28 cellular contexts compared by ENCODE assay signal in genomic region chr3:59938857-59939256, GRCh38.
"Had no signal": no experiment of that assay in that cellular context is flagged by ENCODE, and none has a peak within 500 bp of the region (broad histone marks: within the 10 kb centered on the region; RNA-seq: fewer than 3 reads in every experiment).

No MANE protein-coding gene starts in this region.

- ATAC-seq: effector memory CD8-positive, alpha-beta T cell; heart right ventricle; left lobe of liver; mucosa of descending colon; psoas muscle; right cardiac atrium; stimulated activated memory B cell treated with anti-CD40 and anti-IgM and Interleukin-4, amounts not matched to agents 10 μg/mL and 1 μg/mL and 100 μg/mL, for 72 hours; upper lobe of right lung had no signal

- H3K27ac ChIP-seq: esophagus squamous epithelium, heart right ventricle, ovary, psoas muscle, sigmoid colon, suprapubic skin, transverse colon, upper lobe of right lung, uterus had no signal

- H3K4me3 Mint-ChIP-seq: effector memory CD8-positive, alpha-beta T cell; memory B cell; mesothelial cell of epicardium; stimulated activated memory B cell treated with anti-CD40 and anti-IgM and Interleukin-4, amounts not matched to agents 10 μg/mL and 1 μg/mL and 100 μg/mL, for 72 hours; stimulated activated naive CD8-positive, alpha-beta T cell treated with anti-CD3 and anti-CD28 coated beads, Interleukin-15, Interleukin-2, amounts not matched to agents 100 ng/mL and 50 ng/mL, for 24 hours had no signal

- H3K27ac Mint-ChIP-seq: effector memory CD8-positive, alpha-beta T cell; memory B cell; mesothelial cell of epicardium; stimulated activated memory B cell treated with anti-CD40 and anti-IgM and Interleukin-4, amounts not matched to agents 10 μg/mL and 1 μg/mL and 100 μg/mL, for 72 hours; stimulated activated naive CD8-positive, alpha-beta T cell treated with anti-CD3 and anti-CD28 coated beads, Interleukin-15, Interleukin-2, amounts not matched to agents 100 ng/mL and 50 ng/mL, for 24 hours had no signal

- H3K36me3 ChIP-seq: esophagus squamous epithelium, heart right ventricle, ovary, sigmoid colon, suprapubic skin, transverse colon, upper lobe of right lung, uterus had no signal

- DNase-seq: cortex of kidney; effector memory CD8-positive, alpha-beta T cell; erythroblast; esophagus squamous epithelium; foreskin melanocyte; glutamatergic neuron; heart right ventricle; hippocampal formation; kidney glomerular epithelial cell; mucosa of descending colon; naive B cell; occipital lobe; ovary; posterior cingulate gyrus; psoas muscle; right cardiac atrium; sigmoid colon; stimulated activated CD4-positive, alpha-beta T cell treated with anti-CD3 and anti-CD28 coated beads, Interleukin-4, amount 100 ng/mL, for 4 hours; transverse colon; upper lobe of right lung; uterus had no signal

- H3K36me3 Mint-ChIP-seq: memory B cell; mesothelial cell of epicardium; naive B cell; stimulated activated memory B cell treated with anti-CD40 and anti-IgM and Interleukin-4, amounts not matched to agents 10 μg/mL and 1 μg/mL and 100 μg/mL, for 72 hours had no signal

- H3K4me1 ChIP-seq: esophagus squamous epithelium, psoas muscle, sigmoid colon, suprapubic skin, transverse colon, upper lobe of right lung, uterus had no signal

- H3K9me3 Mint-ChIP-seq: mesothelial cell of epicardium; stimulated activated naive CD8-positive, alpha-beta T cell treated with anti-CD3 and anti-CD28 coated beads, Interleukin-15, Interleukin-2, amounts not matched to agents 100 ng/mL and 50 ng/mL, for 24 hours had no signal

- H3K27me3 ChIP-seq: esophagus squamous epithelium, heart right ventricle, ovary, sigmoid colon, suprapubic skin, transverse colon, upper lobe of right lung, uterus had no signal

- H3K27me3 Mint-ChIP-seq: effector memory CD8-positive, alpha-beta T cell; memory B cell; naive B cell; stimulated activated memory B cell treated with anti-CD40 and anti-IgM and Interleukin-4, amounts not matched to agents 10 μg/mL and 1 μg/mL and 100 μg/mL, for 72 hours; stimulated activated naive CD8-positive, alpha-beta T cell treated with anti-CD3 and anti-CD28 coated beads, Interleukin-15, Interleukin-2, amounts not matched to agents 100 ng/mL and 50 ng/mL, for 24 hours had no signal

- H3K9me3 ChIP-seq: esophagus squamous epithelium, heart right ventricle, mucosa of descending colon, ovary, psoas muscle, sigmoid colon, suprapubic skin, transverse colon, upper lobe of right lung, uterus had no signal

- H3K4me3 ChIP-seq: esophagus squamous epithelium, heart right ventricle, lung, mucosa of descending colon, ovary, psoas muscle, sigmoid colon, suprapubic skin, transverse colon, upper lobe of right lung, uterus had no signal
